8 cellular contexts compared by ENCODE assay signal in the genomic region with DNA sequence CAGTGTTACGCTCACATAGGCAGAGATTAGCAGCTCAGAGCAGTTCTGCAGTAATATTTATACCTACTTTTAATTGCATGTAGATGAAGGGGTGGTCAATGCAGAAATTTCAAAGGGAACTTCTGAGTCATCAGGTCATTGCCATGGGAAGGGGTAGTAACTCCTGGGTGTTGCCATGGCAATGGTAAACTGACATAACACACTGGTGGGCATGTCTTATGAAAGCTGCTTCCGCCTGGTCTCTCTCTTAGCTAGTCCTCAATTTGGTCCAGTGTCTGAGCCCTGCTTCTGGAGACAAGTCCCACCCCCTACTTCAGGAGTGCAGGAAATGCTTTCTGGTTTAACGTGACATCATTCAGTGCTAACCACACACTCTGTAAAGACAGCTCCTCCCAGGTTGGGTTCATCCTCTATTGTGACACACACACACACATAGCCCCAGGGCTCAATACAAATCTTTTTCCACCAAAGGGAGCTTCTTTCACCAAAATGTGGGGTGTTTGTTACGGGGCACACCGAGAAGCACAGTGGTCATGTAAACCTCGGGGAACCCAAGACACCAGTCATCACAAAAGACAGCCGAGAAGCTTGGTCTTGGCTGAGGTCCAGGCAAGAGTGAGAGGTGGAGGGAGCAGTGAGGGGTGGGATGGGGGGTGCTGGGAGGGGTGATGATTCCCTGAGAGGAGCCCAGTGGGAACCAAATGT.
DNase-seq lines count a peak whose midpoint lies in the region; ATAC-seq and TF ChIP-seq lines count a peak whose summit lies in the region.

No MANE protein-coding gene starts in this region.

- H3K27ac ChIP-seq in RWPE2 (ENCODE audit: poor library complexity, severe bottlenecking) (peak overlapping the region; percentile 68), mesodermal cell (ENCODE audit: low read depth, low read length, severe bottlenecking) (peak overlapping the region; percentile 17), thyroid gland (peak overlapping the region; percentile 84 to 92 (median 86))

- intact Hi-C loops in thyroid gland (cut with DNase I), result loop anchor here (10.0 kb wide), 1 partner anchor 262 kb away; no protein-coding TSS in a partner anchor

- peaks cover 20% of the 10 kb centered on the region for H3K4me1 ChIP-seq in RWPE2 (ENCODE audit: insufficient read depth, poor library complexity, severe bottlenecking)
- H3K4me1 ChIP-seq in mesodermal cell (ENCODE audit: control insufficient read depth, insufficient read depth, low read length, poor library complexity, severe bottlenecking), result peaks cover 6% of the 10 kb centered on the region
- peaks cover 17 to 35% of the 10 kb centered on the region in 2 donors for H3K4me1 ChIP-seq in thyroid gland

- TF ChIP-seq CTCF in RWPE2 (IDR thresholded peaks at IDR 0.05; ENCODE audit: poor library complexity, severe bottlenecking) (no peak), thyroid gland (IDR thresholded peaks at IDR 0.05) (no peak)

- H3K9me3 ChIP-seq in RWPE2 (ENCODE audit: severe bottlenecking), result no peaks in the 10 kb centered on the region
- H3K9me3 ChIP-seq in mesodermal cell (ENCODE audit: control insufficient read depth, low read length), result no peaks in the 10 kb centered on the region
- H3K9me3 ChIP-seq in thyroid gland, result no peaks in the 10 kb centered on the region

- WGBS in mesodermal cell (ENCODE audit: insufficient coverage in 2 of 2), 2 experiments, result 94 to 98% methylated on average over 5 to 6 of the region's 7 CpGs
- 64 to 76% methylated on average over 7 of the region's 7 CpGs for WGBS in thyroid gland, 2 donors

- in situ Hi-C loops in ACHN (cut with HindIII; ENCODE audit: low pct_ligation_motif_present, low pct_unique_long_range_greater_than_20kb, low sequenced_read_pairs), result no loop called here

- TF ChIP-seq POLR2A in thyroid gland (IDR thresholded peaks at IDR 0.05), result no peak

- H3K27me3 ChIP-seq in RWPE2 (ENCODE audit: insufficient read depth, poor library complexity, severe bottlenecking), result no peaks in the 10 kb centered on the region
- H3K27me3 ChIP-seq in thyroid gland, result no peaks in the 10 kb centered on the region

- ATAC-seq in GM18870 (IDR thresholded peaks at IDR 0.05; ENCODE audit: unreplicated experiment) (peak; percentile 71), HG03159 (IDR thresholded peaks at IDR 0.05; ENCODE audit: unreplicated experiment) (peak; percentile 71), RWPE2 (ENCODE audit: low read depth) (peak; percentile 88)

- H3K36me3 ChIP-seq in RWPE2 (ENCODE audit: low read depth) (no peaks in the 10 kb centered on the region), mesodermal cell (ENCODE audit: control insufficient read depth, insufficient read depth, low read length) (no peaks in the 10 kb centered on the region), thyroid gland (no peaks in the 10 kb centered on the region)

- no peak overlapping the region for H3K4me3 ChIP-seq in RWPE2 (ENCODE audit: severe bottlenecking)
- H3K4me3 ChIP-seq in mesodermal cell (ENCODE audit: extremely low read depth, insufficient read depth, low read length, poor library complexity, severe bottlenecking), result no peak overlapping the region
- no peak overlapping the region for H3K4me3 ChIP-seq in thyroid gland (replicated peaks in 1 of 3)

- DNase-seq in ACHN (peak; percentile 7), RWPE2 (ENCODE audit: low spot score) (no peak), amniotic epithelial cell (ENCODE audit: low read depth) (peak; percentile 88), thyroid gland (no peak), NCI-H526 treated with DMSO at 0.1 percent for 48 hours (lab: John Stamatoyannopoulos, UW) (no peak)

Comparison
In these comparisons a context has a peak if more than half of its experiments do, and no peak if none do; other contexts are left out.
1. DNase-seq: peak in ACHN (single experiment) and amniotic epithelial cell (single experiment); none in RWPE2 (single experiment), thyroid gland (0 of 2) and NCI-H526 treated with DMSO at 0.1 percent for 48 hours (single experiment).
2. H3K27ac ChIP-seq: peak in every context shown above with its lines; median percentile 86 in thyroid gland; 68 in RWPE2; 17 in mesodermal cell.
3. Peak in every context shown above with its lines, with median percentiles within 50 percentile points of each other: ATAC-seq.